ENCODE assay signal across 8 cellular contexts in genomic region chr6:139539852-139540251, GRCh38.
DNase-seq lines count a peak whose midpoint lies in the region; ATAC-seq and TF ChIP-seq lines count a peak whose summit lies in the region.

No MANE protein-coding gene starts in this region.

- H3K36me3 ChIP-seq in brain microvascular endothelial cell (replicated peaks): no peaks in the 10 kb centered on the region
- no peaks in the 10 kb centered on the region for H3K36me3 ChIP-seq in mesodermal cell (ENCODE audit: control insufficient read depth, insufficient read depth, low read length)

- no peak for TF ChIP-seq CTCF in brain microvascular endothelial cell (IDR thresholded peaks at IDR 0.05; ENCODE audit: low read depth, low read length, missing control alignments)

- DNase-seq in Caki2 (ENCODE audit: low read depth): peak; percentile 94
- peak; percentile 95 for DNase-seq in brain microvascular endothelial cell
- DNase-seq in activated naive CD4-positive, alpha-beta T cell (lab: John Stamatoyannopoulos, UW): no peak
- DNase-seq in SHP77 (lab: John Stamatoyannopoulos, UW): no peak

- 73 to 83% methylated on average over 8 to 10 of the region's 12 CpGs for WGBS in mesodermal cell (ENCODE audit: insufficient coverage in 2 of 2), 2 experiments

- H3K4me3 ChIP-seq in brain microvascular endothelial cell (ENCODE audit: low read depth, low read length) (no peak overlapping the region), mesodermal cell (ENCODE audit: extremely low read depth, insufficient read depth, low read length, poor library complexity, severe bottlenecking) (no peak overlapping the region)

- peak; percentile 15 for ATAC-seq in HG03432 (IDR thresholded peaks at IDR 0.05; ENCODE audit: unreplicated experiment)
- no peak for ATAC-seq in GM21723 (IDR thresholded peaks at IDR 0.05; ENCODE audit: unreplicated experiment)
- no peak for ATAC-seq in GM18520 (IDR thresholded peaks at IDR 0.05; ENCODE audit: unreplicated experiment)

- H3K27ac ChIP-seq in brain microvascular endothelial cell: peak overlapping the region; percentile 92
- H3K27ac ChIP-seq in mesodermal cell (ENCODE audit: low read depth, low read length, severe bottlenecking): peak overlapping the region; percentile 78

- peaks cover 30% of the 10 kb centered on the region for H3K4me1 ChIP-seq in mesodermal cell (ENCODE audit: control insufficient read depth, insufficient read depth, low read length, poor library complexity, severe bottlenecking)

- no peaks in the 10 kb centered on the region for H3K9me3 ChIP-seq in mesodermal cell (ENCODE audit: control insufficient read depth, low read length)

- in situ Hi-C loops in Caki2 (cut with HindIII; ENCODE audit: low pct_unique_long_range_greater_than_20kb, low sequenced_read_pairs) (no loop called here), brain microvascular endothelial cell (cut with HindIII; ENCODE audit: low pct_ligation_motif_present, low sequenced_read_pairs) (no loop called here)

- no peaks in the 10 kb centered on the region for H3K27me3 ChIP-seq in brain microvascular endothelial cell (replicated peaks)

Comparison
In these comparisons a context has a peak if more than half of its experiments do, and no peak if none do; other contexts are left out.
1. DNase-seq: peak in Caki2 (single experiment) and brain microvascular endothelial cell (single experiment); none in activated naive CD4-positive, alpha-beta T cell (0 of 4) and SHP77 (0 of 2).